ENCODE assay signal across 24 cellular contexts in genomic region chr11:7656704-7657103, GRCh38. TPM values are rescaled to one million over a fixed set of nuclear protein-coding genes. Genes with fewer than 3 reads are reported as not detected.
DNase-seq lines count a peak whose midpoint lies in the region; ATAC-seq, FAIRE-seq and TF ChIP-seq lines count a peak whose summit lies in the region.
"Had no signal": no experiment of that assay in that cellular context is flagged by ENCODE, and none has a peak within 500 bp of the region (broad histone marks: within the 10 kb centered on the region; RNA-seq: fewer than 3 reads in every experiment).

No MANE protein-coding gene starts in this region.

- intact Hi-C loops in left colon (cut with DNase I, micrococcal nuclease) = loop anchor here in 1 of 2 donors (10.0 kb wide), 1 partner anchor 92 kb away; no protein-coding TSS in a partner anchor
- intact Hi-C loops in psoas muscle (cut with DNase I) = loop anchor here (2.0 to 10.0 kb wide), 2 partner anchors 86 to 212 kb away; no protein-coding TSS in a partner anchor
- intact Hi-C loops in esophagus muscularis mucosa (cut with DNase I) = loop anchor here (2.0 kb wide), 1 partner anchor 86 kb away; no protein-coding TSS in a partner anchor

- H3K4me3 ChIP-seq in A549 (no peak overlapping the region), coronary artery (no peak overlapping the region), psoas muscle (no peak overlapping the region), esophagus muscularis mucosa (no peak overlapping the region)
- H3K4me3 ChIP-seq: BLaER1, Peyer's patch, SJSA1, uterus had no signal

- H3K36me3 ChIP-seq in psoas muscle (ENCODE audit: insufficient read depth in 1 of 2, low read depth in 1 of 2) (peaks cover 4 to 61% of the 10 kb centered on the region in 2 donors), esophagus muscularis mucosa (peaks cover 7 to 48% (median 37%) of the 10 kb centered on the region in 4 donors)
- H3K36me3 ChIP-seq: SJSA1, uterus had no signal

- H3K27ac Mint-ChIP-seq in chondrocyte (ENCODE audit: unreplicated experiment) = no peak overlapping the region
- H3K27ac Mint-ChIP-seq: activated CD4-positive, alpha-beta T cell treated with anti-CD3 and anti-CD28 coated beads, Interleukin-2, amount 10 ng/mL, durations not matched to agents 24 days and 14 days; activated naive CD4-positive, alpha-beta T cell treated with anti-CD3 and anti-CD28 coated beads, Interleukin-2, amount 50 U/mL, for 24 hours; natural killer cell had no signal

- peak; percentile 11 to 44; a peak in 3 of 6 replicates for ATAC-seq in A549
- ATAC-seq in left colon = peak; percentile 18
- ATAC-seq in psoas muscle = peak in 3 of 4 donors; percentile 20 to 36 (median 31)

- DNase-seq in A549 (ENCODE audit: low read depth in 1 of 2, low spot score in 1 of 2) (no peak), coronary artery (ENCODE audit: low spot score) (peak; percentile 70), left colon (no peak), psoas muscle (no peak), DMS53 (lab: John Stamatoyannopoulos, UW) (no peak), NCI-H2081 treated with DMSO at 0.1 percent for 48 hours (lab: John Stamatoyannopoulos, UW) (no peak), esophagus muscularis mucosa (ENCODE audit: extremely low spot score) (no peak), chondrocyte (ENCODE audit: low spot score) (no peak)
- DNase-seq: central memory CD4-positive, alpha-beta T cell; natural killer cell; NCI-H1694; NCI-H2171 had no signal

- H3K4me1 ChIP-seq in A549 = peaks cover 5% of the 10 kb centered on the region; the same call in 2 of the 3 replicates
- no peaks in the 10 kb centered on the region for H3K4me1 ChIP-seq in psoas muscle
- H3K4me1 ChIP-seq in esophagus muscularis mucosa = peaks cover 0 to 4% (median 2%) of the 10 kb centered on the region in 4 donors
- H3K4me1 ChIP-seq: SJSA1, uterus had no signal

- H3K27ac ChIP-seq in A549 (peak overlapping the region in 1 of 2 experiments; percentile 74; a peak in 3 of 6 replicates), coronary artery (peak overlapping the region in 1 of 2 donors; percentile 14), psoas muscle (no peak overlapping the region), esophagus muscularis mucosa (replicated peaks in 1 of 4) (no peak overlapping the region)
- H3K27ac ChIP-seq: BLaER1, Peyer's patch, SJSA1, uterus had no signal

- CTCF ChIA-PET in A549 (lab: Yijun Ruan, JAX) = interaction anchor here (0.7 to 11.4 kb wide), 42 partner anchors 8 to 731 kb away, joined by 3 to 290 read pairs (median 5); partner anchors contain the start of gene PPFIBP2

- H3K27me3 ChIP-seq in psoas muscle (ENCODE audit: insufficient read depth in 3 of 3, low read length in 2 of 3) (no peaks in the 10 kb centered on the region), esophagus muscularis mucosa (no peaks in the 10 kb centered on the region)
- H3K27me3 ChIP-seq: BLaER1, Peyer's patch, SJSA1, uterus had no signal

- no peak overlapping the region for H3K4me3 Mint-ChIP-seq in chondrocyte (ENCODE audit: unreplicated experiment)
- H3K4me3 Mint-ChIP-seq: activated CD4-positive, alpha-beta T cell treated with anti-CD3 and anti-CD28 coated beads, Interleukin-2, amount 10 ng/mL, durations not matched to agents 24 days and 14 days; activated naive CD4-positive, alpha-beta T cell treated with anti-CD3 and anti-CD28 coated beads, Interleukin-2, amount 50 U/mL, for 24 hours; natural killer cell had no signal

- H3K9me3 ChIP-seq in A549 (no peaks in the 10 kb centered on the region), psoas muscle (no peaks in the 10 kb centered on the region), esophagus muscularis mucosa (no peaks in the 10 kb centered on the region)
- H3K9me3 ChIP-seq: BLaER1, Peyer's patch, SJSA1, uterus had no signal

- no peak for TF ChIP-seq POLR2A in A549 (IDR thresholded peaks at IDR 0.05; ENCODE audit: low read length)
- no peak for TF ChIP-seq POLR2A in esophagus muscularis mucosa (IDR thresholded peaks at IDR 0.05; ENCODE audit: low read depth)

- no peak for FAIRE-seq in A549 (lab: Jason Lieb, UNC)
- FAIRE-seq: GM18507, H54 had no signal

- TF ChIP-seq CTCF in A549 (IDR thresholded peaks at IDR 0.05) (no peak), coronary artery (IDR thresholded peaks at IDR 0.05) (no peak), psoas muscle (IDR thresholded peaks at IDR 0.05) (no peak), esophagus muscularis mucosa (IDR thresholded peaks at IDR 0.05) (no peak), chondrocyte (IDR thresholded peaks at IDR 0.05) (no peak)

- H3K4me1 Mint-ChIP-seq in chondrocyte (ENCODE audit: low read depth) = no peaks in the 10 kb centered on the region
- H3K4me1 Mint-ChIP-seq: activated CD4-positive, alpha-beta T cell treated with anti-CD3 and anti-CD28 coated beads, Interleukin-2, amount 10 ng/mL, durations not matched to agents 24 days and 14 days; activated naive CD4-positive, alpha-beta T cell treated with anti-CD3 and anti-CD28 coated beads, Interleukin-2, amount 50 U/mL, for 24 hours; natural killer cell had no signal

- peaks cover 40% of the 10 kb centered on the region for H3K36me3 Mint-ChIP-seq in chondrocyte (ENCODE audit: low read depth)
- H3K36me3 Mint-ChIP-seq: natural killer cell had no signal

- POLR2A ChIA-PET in A549 (lab: Yijun Ruan, JAX) = interaction anchor here (1.4 kb wide), 1 partner anchor 85 kb away, joined by 14 read pairs; no protein-coding TSS in a partner anchor

- H3K4me2 ChIP-seq in A549 = no peak overlapping the region
- H3K4me2 ChIP-seq: BLaER1 had no signal

- TF ChIP-seq EP300 in A549 (IDR thresholded peaks at IDR 0.05) (no peak), esophagus muscularis mucosa (IDR thresholded peaks at IDR 0.05) (no peak)

- no peaks in the 10 kb centered on the region for H3K9me3 Mint-ChIP-seq in chondrocyte (ENCODE audit: low read depth)
- H3K9me3 Mint-ChIP-seq: activated CD4-positive, alpha-beta T cell treated with anti-CD3 and anti-CD28 coated beads, Interleukin-2, amount 10 ng/mL, durations not matched to agents 24 days and 14 days; activated naive CD4-positive, alpha-beta T cell treated with anti-CD3 and anti-CD28 coated beads, Interleukin-2, amount 50 U/mL, for 24 hours; natural killer cell had no signal

- no peaks in the 10 kb centered on the region for H3K27me3 Mint-ChIP-seq in chondrocyte (ENCODE audit: low read depth)
- H3K27me3 Mint-ChIP-seq: activated CD4-positive, alpha-beta T cell treated with anti-CD3 and anti-CD28 coated beads, Interleukin-2, amount 10 ng/mL, durations not matched to agents 24 days and 14 days; activated naive CD4-positive, alpha-beta T cell treated with anti-CD3 and anti-CD28 coated beads, Interleukin-2, amount 50 U/mL, for 24 hours had no signal

- 92% methylated on average over 10 of the region's 11 CpGs for WGBS in A549 (ENCODE audit: missing lambda C conversion rate)
- WGBS in psoas muscle, 3 donors = 66 to 81% (median 74%) methylated on average over 11 of the region's 11 CpGs
- 88% methylated on average over 5 of the region's 11 CpGs for WGBS in esophagus muscularis mucosa

- no peak for TF ChIP-seq RAD21 in A549 (conservative IDR thresholded peaks at IDR 0.05 in 1 of 2, IDR thresholded peaks at IDR 0.05 in 1 of 2)

TF ChIP-seq in A549, 52 proteins besides CTCF, POLR2A, EP300 and RAD21:
- TF ChIP-seq MAZ (IDR thresholded peaks at IDR 0.05; ENCODE audit: borderline replicate concordance, low read depth, low read length) (no peak), E2F6 (IDR thresholded peaks at IDR 0.05; ENCODE audit: borderline replicate concordance, low read depth) (no peak), USF2 (IDR thresholded peaks at IDR 0.05) (no peak)

RNA-seq across cellular contexts. Expression of gene CYB5R2, which starts 16.6 kb away (rescaled TPM):
- polyA plus RNA-seq in A549 (2011; rRNA removed) = 6.1 and 6.3 TPM in 2 replicates
- polyA plus RNA-seq in A549 (2012; cell fraction: cytosol; rRNA removed) = 2.5 and 2.7 TPM in 2 replicates
- polyA plus RNA-seq in A549 (2012; cell fraction: nucleus; rRNA removed) = 1.9 and 2.0 TPM in 2 replicates
- polyA plus RNA-seq in A549 (2017; fragmentation: RNase III; extraction: RNeasy Plus Mini Kit Qiagen cat#74134 plus additional on column Dnase treatment) = 2.3 to 2.9 TPM (median 2.4 TPM) in 3 replicates
- polyA minus RNA-seq in A549 (2011; rRNA and poly(A)+ RNA removed) = 4.3 and 7.0 TPM in 2 replicates
- total RNA-seq in left colon = 1 to 10 TPM; 4.4 to 5.2 TPM
- total RNA-seq in psoas muscle = 1 to 10 TPM in 3 of 4 donors, under 1 TPM in 1; 0.40 to 1.8 (median 1.5) TPM
- polyA plus RNA-seq in psoas muscle = 1 to 10 TPM in 2 of 3 donors, under 1 TPM in 1; 0.76 to 2.0 (median 1.3) TPM
- 1 to 10 TPM; 2.2 to 4.2 (median 2.6) TPM for total RNA-seq in esophagus muscularis mucosa
- 7.0 to 12.7 TPM (median 12.6 TPM) in 3 replicates for total RNA-seq in chondrocyte

RNA-seq across cellular contexts. Expression of gene OVCH2, which starts 49.6 kb away (rescaled TPM):
- not detected in 2 replicates for polyA plus RNA-seq in A549 (2011; rRNA removed)
- polyA plus RNA-seq in A549 (2012; cell fraction: cytosol; rRNA removed) = not detected in 2 replicates
- polyA plus RNA-seq in A549 (2012; cell fraction: nucleus; rRNA removed) = not detected in 2 replicates
- polyA plus RNA-seq in A549 (2017; fragmentation: RNase III; extraction: RNeasy Plus Mini Kit Qiagen cat#74134 plus additional on column Dnase treatment) = not detected in 3 replicates
- polyA minus RNA-seq in A549 (2011; rRNA and poly(A)+ RNA removed) = not detected in 2 replicates
- total RNA-seq in left colon = not detected
- not detected for total RNA-seq in psoas muscle
- polyA plus RNA-seq in psoas muscle = not detected
- total RNA-seq in esophagus muscularis mucosa = not detected
- total RNA-seq in chondrocyte = 0.67 to 1.2 TPM (median 0.92 TPM) in 3 replicates
- total RNA-seq: activated CD4-positive, alpha-beta T cell treated with anti-CD3 and anti-CD28 coated beads, Interleukin-2, amount 10 ng/mL, durations not matched to agents 24 days and 14 days; HT1080; mesenteric fat pad; natural killer cell; osteoblast; Peyer's patch; T-helper 1 cell treated with Interleukin-12 subunit alpha and Interleukin-12 subunit beta and Interleukin-4 antibody, amounts not matched to agents 30 ng/mL and 1 ng/mL, for 36 hours had no signal
